Comparison of ENCODE assay signal across 8 cellular contexts in genomic region chr14:33475623-33476022, GRCh38.
DNase-seq lines count a peak whose midpoint lies in the region; TF ChIP-seq lines count a peak whose summit lies in the region.

No MANE protein-coding gene starts in this region.

- DNase-seq in NCI-H82 (lab: John Stamatoyannopoulos, UW) (peak; percentile 75), NCI-H82 treated with DMSO at 0.1 percent for 48 hours (lab: John Stamatoyannopoulos, UW; ENCODE audit: unreplicated experiment) (no peak), MM.1S (no peak), SK-MEL-5 (ENCODE audit: low read depth, low spot score) (peak; percentile 47), fibroblast of lung (ENCODE audit: low read depth in 2 of 2) (peak; percentile 6 to 41), pulmonary artery endothelial cell (ENCODE audit: low read depth, low spot score) (peak; percentile 76), vagina (ENCODE audit: extremely low spot score in 2 of 2) (no peak), GM10248 (ENCODE audit: extremely low spot score) (no peak)

- CTCF ChIA-PET in GM10248 (lab: Yijun Ruan, JAX) = interaction anchor here (1.0 to 3.0 kb wide), 3 partner anchors 13 to 317 kb away, joined by 3 to 16 read pairs (median 3); no protein-coding TSS in a partner anchor

- POLR2A ChIA-PET in GM10248 (lab: Yijun Ruan, JAX) = no interaction called here

- H4K20me1 ChIP-seq in MM.1S (ENCODE audit: insufficient read depth, low read length) = no peaks in the 10 kb centered on the region
- H4K20me1 ChIP-seq in fibroblast of lung (ENCODE audit: control insufficient read depth, extremely low read depth, insufficient read depth, low read length) = no peaks in the 10 kb centered on the region

- no peaks in the 10 kb centered on the region for H3K9me2 ChIP-seq in MM.1S (replicated peaks; ENCODE audit: insufficient read depth, low read length)

- intact Hi-C loops in vagina (cut with DNase I) = no loop called here

- H2AFZ ChIP-seq in MM.1S (ENCODE audit: low read length) (no peak overlapping the region), fibroblast of lung (ENCODE audit: low read length) (no peak overlapping the region)

- no peaks in the 10 kb centered on the region for H3K4me1 ChIP-seq in MM.1S (ENCODE audit: low read length)
- no peaks in the 10 kb centered on the region for H3K4me1 ChIP-seq in fibroblast of lung (ENCODE audit: control insufficient read depth, extremely low read depth, insufficient read depth, low read length)
- no peaks in the 10 kb centered on the region for H3K4me1 ChIP-seq in vagina

- H3K9ac ChIP-seq in MM.1S (ENCODE audit: low read length) (no peak overlapping the region), fibroblast of lung (ENCODE audit: insufficient read depth, low read length) (no peak overlapping the region)

- H3K4me2 ChIP-seq in MM.1S (ENCODE audit: low read depth, low read length) (no peak overlapping the region), fibroblast of lung (ENCODE audit: extremely low read depth, insufficient read depth, low read length) (no peak overlapping the region)

- H3K36me3 ChIP-seq in MM.1S (replicated peaks; ENCODE audit: insufficient read depth, low read length) = no peaks in the 10 kb centered on the region
- no peaks in the 10 kb centered on the region for H3K36me3 ChIP-seq in fibroblast of lung (ENCODE audit: control insufficient read depth, insufficient read depth, low read length)
- no peaks in the 10 kb centered on the region for H3K36me3 ChIP-seq in vagina

- peak; percentile 26 for TF ChIP-seq CTCF in MM.1S (IDR thresholded peaks at IDR 0.05; ENCODE audit: low read length)
- TF ChIP-seq CTCF in fibroblast of lung (conservative IDR thresholded peaks at IDR 0.05 in 1 of 2, IDR thresholded peaks at IDR 0.05 in 1 of 2; ENCODE audit: low read depth in 1 of 2, low read length in 2 of 2) = peak in 1 of 2 donors; percentile 24
- TF ChIP-seq CTCF in vagina (IDR thresholded peaks at IDR 0.05) = no peak
- no peak for TF ChIP-seq CTCF in GM10248 (IDR thresholded peaks at IDR 0.05; ENCODE audit: control extremely low read depth, extremely low read depth, low read depth, missing control alignments)

- no peaks in the 10 kb centered on the region for H3K27me3 ChIP-seq in MM.1S (replicated peaks; ENCODE audit: insufficient read depth, low read length)
- H3K27me3 ChIP-seq in fibroblast of lung (ENCODE audit: control insufficient read depth, insufficient read depth, low read length) = no peaks in the 10 kb centered on the region
- H3K27me3 ChIP-seq in vagina = no peaks in the 10 kb centered on the region

- no peak for TF ChIP-seq POLR2A in vagina (IDR thresholded peaks at IDR 0.05)

- H3K9me3 ChIP-seq in MM.1S (replicated peaks; ENCODE audit: insufficient read depth, low read length) = no peaks in the 10 kb centered on the region
- H3K9me3 ChIP-seq in fibroblast of lung (ENCODE audit: control insufficient read depth, insufficient read depth, low read depth, low read length) = no peaks in the 10 kb centered on the region
- no peaks in the 10 kb centered on the region for H3K9me3 ChIP-seq in vagina

- H3K27ac ChIP-seq in MM.1S (ENCODE audit: low read length) (no peak overlapping the region), fibroblast of lung (ENCODE audit: insufficient read depth, low read length) (no peak overlapping the region), vagina (no peak overlapping the region)

- H3K4me3 ChIP-seq in MM.1S (ENCODE audit: low read length) = no peak overlapping the region
- H3K4me3 ChIP-seq in fibroblast of lung (replicated peaks in 1 of 4; ENCODE audit: control extremely low read depth in 1 of 4, insufficient read depth in 1 of 4, low read depth in 3 of 4, low read length in 4 of 4) = no peak overlapping the region
- no peak overlapping the region for H3K4me3 ChIP-seq in vagina

- in situ Hi-C loops in SK-MEL-5 (cut with HindIII; ENCODE audit: low pct_unique_long_range_greater_than_20kb, low sequenced_read_pairs) = no loop called here

- no peaks in the 10 kb centered on the region for H3K79me2 ChIP-seq in MM.1S (ENCODE audit: low read length)
- no peaks in the 10 kb centered on the region for H3K79me2 ChIP-seq in fibroblast of lung (ENCODE audit: control insufficient read depth, insufficient read depth, low read length)

- no peaks in the 10 kb centered on the region for H3F3A ChIP-seq in MM.1S (ENCODE audit: insufficient read depth, low read length)

Comparison
In these comparisons a context has a peak if more than half of its experiments do, and no peak if none do; other contexts are left out.
1. DNase-seq: peak in NCI-H82 (single experiment), SK-MEL-5 (single experiment), fibroblast of lung (2 of 2) and pulmonary artery endothelial cell (single experiment); none in NCI-H82 treated with DMSO at 0.1 percent for 48 hours (single experiment), MM.1S (single experiment), vagina (0 of 2) and GM10248 (single experiment).